In the genomic region with DNA sequence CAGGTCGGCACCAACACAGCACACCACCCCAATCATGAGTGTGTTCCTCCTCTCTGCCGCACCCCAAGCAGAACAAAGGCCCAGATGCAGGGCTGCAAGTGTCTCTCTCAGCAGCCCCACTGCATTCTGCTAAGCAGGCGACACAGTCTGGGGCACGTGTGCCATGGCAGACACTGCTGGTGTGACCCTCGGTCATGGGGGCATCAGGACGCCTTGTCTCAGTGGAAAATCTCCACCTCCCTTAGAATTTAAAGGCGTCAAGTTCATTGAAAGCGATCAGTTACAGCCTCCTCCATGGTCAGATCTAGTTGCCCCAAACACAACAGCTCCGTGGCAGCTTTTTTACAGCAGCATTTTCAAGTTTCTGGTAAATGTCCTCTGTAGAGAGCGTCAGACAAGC, we compare ENCODE assay signal across 26 cellular contexts.
"Had no signal": no experiment of that assay in that cellular context is flagged by ENCODE, and none has a peak within 500 bp of the region (broad histone marks: within the 10 kb centered on the region; RNA-seq: fewer than 3 reads in every experiment).

No MANE protein-coding gene starts in this region.

- ATAC-seq: mucosa of descending colon; naive thymus-derived CD4-positive, alpha-beta T cell; natural killer cell treated with Interleukin-12 subunit alpha and Interleukin-12 subunit beta and Interleukin-15 and Interleukin-18, amount 100 ng/mL, for 72 hours; right cardiac atrium; sciatic nerve; stimulated activated naive B cell treated with anti-CD40 and anti-IgM and Interleukin-4, amounts not matched to agents 10 μg/mL and 1 μg/mL and 100 μg/mL, for 72 hours; stimulated activated naive CD8-positive, alpha-beta T cell treated with anti-CD3 and anti-CD28 coated beads, Interleukin-15, Interleukin-2, amounts not matched to agents 100 U/mL and 50 U/mL, for 24 hours; upper lobe of right lung had no signal

- H3K36me3 ChIP-seq: left ventricle myocardium inferior, ovary, prostate gland, thoracic aorta, upper lobe of right lung had no signal

- H3K4me1 Mint-ChIP-seq: memory B cell had no signal

- H3K4me3 ChIP-seq: left ventricle myocardium inferior, mucosa of descending colon, ovary, prostate gland, skin epidermis, suprapubic skin, thoracic aorta, tibial artery, upper lobe of right lung had no signal

- H3K9me3 ChIP-seq: ovary, prostate gland, suprapubic skin, upper lobe of right lung had no signal

- H3K27me3 ChIP-seq: ovary, suprapubic skin, tibial artery had no signal

- H3K4me1 ChIP-seq: prostate gland, upper lobe of right lung had no signal

- H3K27ac Mint-ChIP-seq: memory B cell; naive thymus-derived CD4-positive, alpha-beta T cell; natural killer cell treated with Interleukin-12 subunit alpha and Interleukin-12 subunit beta and Interleukin-15 and Interleukin-18, amount 100 ng/mL, for 72 hours; stimulated activated naive B cell treated with anti-CD40 and anti-IgM and Interleukin-4, amounts not matched to agents 10 μg/mL and 1 μg/mL and 100 μg/mL, for 72 hours had no signal

- H3K27ac ChIP-seq: left ventricle myocardium inferior, ovary, prostate gland, skin epidermis, suprapubic skin, thoracic aorta, tibial artery, upper lobe of right lung had no signal

- DNase-seq: hippocampal formation; kidney; left ventricle myocardium inferior; midbrain; mucosa of descending colon; naive thymus-derived CD4-positive, alpha-beta T cell; nucleus accumbens; retina; right cardiac atrium; stimulated activated CD4-positive, alpha-beta T cell treated with anti-CD3 and anti-CD28 coated beads, Interleukin-12 subunit alpha, Interleukin-12 subunit beta, amount 100 ng/mL, for 4 hours; stimulated activated CD4-positive, alpha-beta T cell treated with anti-CD3 and anti-CD28 coated beads, Interleukin-15, amount 100 ng/mL, for 24 hours; stimulated activated CD4-positive, alpha-beta T cell treated with anti-CD3 and anti-CD28 coated beads, Interleukin-2, amount 100 ng/mL, for 24 hours; stimulated activated CD4-positive, alpha-beta T cell treated with anti-CD3 and anti-CD28 coated beads, Interleukin-4, amount 100 ng/mL, for 1 hour; stimulated activated naive B cell treated with anti-CD40 and anti-IgM and Interleukin-4, amounts not matched to agents 10 μg/mL and 1 μg/mL and 100 μg/mL, for 72 hours; stimulated activated naive CD8-positive, alpha-beta T cell treated with anti-CD3 and anti-CD28 coated beads, Interleukin-15, Interleukin-2, amounts not matched to agents 100 U/mL and 50 U/mL, for 24 hours; tibial artery; trophoblast cell; upper lobe of right lung had no signal

- H3K4me3 Mint-ChIP-seq: memory B cell; naive thymus-derived CD4-positive, alpha-beta T cell; natural killer cell treated with Interleukin-12 subunit alpha and Interleukin-12 subunit beta and Interleukin-15 and Interleukin-18, amount 100 ng/mL, for 72 hours; stimulated activated naive B cell treated with anti-CD40 and anti-IgM and Interleukin-4, amounts not matched to agents 10 μg/mL and 1 μg/mL and 100 μg/mL, for 72 hours had no signal
